1 cellular context compared by ENCODE assay signal in the genomic region with DNA sequence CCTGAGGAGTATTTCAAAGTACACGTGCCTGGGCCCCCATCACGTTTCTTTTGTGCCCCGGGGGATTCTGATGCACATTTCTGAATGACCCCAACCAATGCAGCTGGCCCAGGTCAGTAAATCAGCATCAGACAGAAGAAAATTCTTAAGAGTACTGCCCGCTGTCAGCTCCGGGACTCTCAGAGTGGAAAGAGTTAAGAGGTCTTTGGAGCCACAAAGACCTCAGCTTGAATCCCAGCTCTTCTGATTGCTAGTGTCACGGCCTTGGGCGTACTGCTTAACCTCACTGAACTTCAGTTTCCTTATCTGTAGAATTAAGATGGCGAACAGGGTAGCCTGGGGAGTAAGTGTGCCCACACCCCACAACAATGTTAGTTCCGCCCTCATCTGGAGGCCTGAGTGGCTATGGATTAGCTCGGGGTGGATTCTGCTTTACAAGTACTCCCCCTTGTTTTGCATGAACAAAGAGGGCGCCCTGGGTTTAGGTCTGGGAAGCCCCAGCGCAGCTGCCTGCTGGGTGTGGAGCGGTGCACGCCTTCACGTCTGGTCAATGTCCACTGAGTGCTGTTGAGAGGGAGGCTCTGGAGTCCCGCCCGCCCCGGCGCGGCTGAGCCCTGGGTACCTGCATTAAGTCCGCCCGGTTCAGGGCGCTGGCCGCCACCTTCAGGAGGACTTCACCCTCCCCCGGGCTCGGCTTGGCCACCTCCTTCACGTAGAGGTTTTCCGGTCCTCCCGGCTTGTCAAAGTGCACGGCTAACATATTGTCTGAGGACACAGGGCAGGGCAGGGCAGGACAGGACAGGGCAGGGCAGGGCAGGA.
TF ChIP-seq lines count a peak whose summit lies in the region.

No MANE protein-coding gene starts in this region.

TF ChIP-seq in HepG2, 621 proteins besides CTCF, POLR2A, EP300 and RAD21 (continued from another document and continues in another):
- peak; percentile 96 for TF ChIP-seq POGK (CRISPR knock-in tag; conservative IDR thresholded peaks at IDR 0.05)
- TF ChIP-seq, protein P1, sequence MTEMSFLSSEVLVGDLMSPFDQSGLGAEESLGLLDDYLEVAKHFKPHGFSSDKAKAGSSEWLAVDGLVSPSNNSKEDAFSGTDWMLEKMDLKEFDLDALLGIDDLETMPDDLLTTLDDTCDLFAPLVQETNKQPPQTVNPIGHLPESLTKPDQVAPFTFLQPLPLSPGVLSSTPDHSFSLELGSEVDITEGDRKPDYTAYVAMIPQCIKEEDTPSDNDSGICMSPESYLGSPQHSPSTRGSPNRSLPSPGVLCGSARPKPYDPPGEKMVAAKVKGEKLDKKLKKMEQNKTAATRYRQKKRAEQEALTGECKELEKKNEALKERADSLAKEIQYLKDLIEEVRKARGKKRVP (CRISPR knock-in tag; IDR thresholded peaks at IDR 0.05), result peak in 1 of 2 experiments; percentile 57; a peak in 2 of 4 replicates
- peak; percentile 96 for TF ChIP-seq ZC3H13 (CRISPR knock-in tag; IDR thresholded peaks at IDR 0.05)
- TF ChIP-seq, protein P2, sequence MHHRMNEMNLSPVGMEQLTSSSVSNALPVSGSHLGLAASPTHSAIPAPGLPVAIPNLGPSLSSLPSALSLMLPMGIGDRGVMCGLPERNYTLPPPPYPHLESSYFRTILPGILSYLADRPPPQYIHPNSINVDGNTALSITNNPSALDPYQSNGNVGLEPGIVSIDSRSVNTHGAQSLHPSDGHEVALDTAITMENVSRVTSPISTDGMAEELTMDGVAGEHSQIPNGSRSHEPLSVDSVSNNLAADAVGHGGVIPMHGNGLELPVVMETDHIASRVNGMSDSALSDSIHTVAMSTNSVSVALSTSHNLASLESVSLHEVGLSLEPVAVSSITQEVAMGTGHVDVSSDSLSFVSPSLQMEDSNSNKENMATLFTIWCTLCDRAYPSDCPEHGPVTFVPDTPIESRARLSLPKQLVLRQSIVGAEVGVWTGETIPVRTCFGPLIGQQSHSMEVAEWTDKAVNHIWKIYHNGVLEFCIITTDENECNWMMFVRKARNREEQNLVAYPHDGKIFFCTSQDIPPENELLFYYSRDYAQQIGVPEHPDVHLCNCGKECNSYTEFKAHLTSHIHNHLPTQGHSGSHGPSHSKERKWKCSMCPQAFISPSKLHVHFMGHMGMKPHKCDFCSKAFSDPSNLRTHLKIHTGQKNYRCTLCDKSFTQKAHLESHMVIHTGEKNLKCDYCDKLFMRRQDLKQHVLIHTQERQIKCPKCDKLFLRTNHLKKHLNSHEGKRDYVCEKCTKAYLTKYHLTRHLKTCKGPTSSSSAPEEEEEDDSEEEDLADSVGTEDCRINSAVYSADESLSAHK (CRISPR knock-in tag; IDR thresholded peaks at IDR 0.05; ENCODE audit: borderline replicate concordance), result no peak
- TF ChIP-seq TCF7L2 (IDR thresholded peaks at IDR 0.05; ENCODE audit: low read depth, low read length), result no peak
- TF ChIP-seq ZNF800 (CRISPR knock-in tag; IDR thresholded peaks at IDR 0.05), result peak; percentile 80
- peak; percentile 83; the same call in 1 of the 2 replicates for TF ChIP-seq TAF1 (CRISPR knock-in tag; IDR thresholded peaks at IDR 0.05)
- peak; percentile 47; the same call in 1 of the 2 replicates for TF ChIP-seq NR2F2 (IDR thresholded peaks at IDR 0.05; ENCODE audit: borderline replicate concordance, low read depth)
- TF ChIP-seq FOSL1 (CRISPR knock-in tag; IDR thresholded peaks at IDR 0.05; ENCODE audit: borderline replicate concordance), result no peak
- TF ChIP-seq SKIL (CRISPR knock-in tag; IDR thresholded peaks at IDR 0.05; ENCODE audit: borderline replicate concordance), result peak; percentile 79; the same call in 1 of the 2 replicates
- peak; percentile 85; the same call in 1 of the 2 replicates for TF ChIP-seq PHF8 (CRISPR knock-in tag; IDR thresholded peaks at IDR 0.05)
- no peak for TF ChIP-seq GPBP1L1 (CRISPR knock-in tag; IDR thresholded peaks at IDR 0.05)
- no peak for TF ChIP-seq DNMT3B (CRISPR knock-in tag; conservative IDR thresholded peaks at IDR 0.05)
- peak; percentile 29 for TF ChIP-seq JUN (CRISPR knock-in tag; IDR thresholded peaks at IDR 0.05)
- TF ChIP-seq ZNF335 (CRISPR knock-in tag; IDR thresholded peaks at IDR 0.05), result 0 out of 2 replicates have a peak, but pooled peaks have one; percentile 62
- no peak for TF ChIP-seq HIVEP1 (CRISPR knock-in tag; IDR thresholded peaks at IDR 0.05)
- TF ChIP-seq ZNF737 (CRISPR knock-in tag; IDR thresholded peaks at IDR 0.05; ENCODE audit: borderline replicate concordance), result 0 out of 2 replicates have a peak, but pooled peaks have one; percentile 13
- no peak; the same call in 1 of the 2 replicates for TF ChIP-seq ZNF703 (CRISPR knock-in tag; IDR thresholded peaks at IDR 0.05; ENCODE audit: borderline replicate concordance)
- peak; percentile 44; the same call in 1 of the 2 replicates for TF ChIP-seq ZNF12 (CRISPR knock-in tag; IDR thresholded peaks at IDR 0.05)
- peak; percentile 50; the same call in 1 of the 2 replicates for TF ChIP-seq FOXK1 (CRISPR knock-in tag; IDR thresholded peaks at IDR 0.05; ENCODE audit: borderline replicate concordance, low read depth)
- peak; percentile 65; the same call in 1 of the 2 replicates for TF ChIP-seq TFAP4 (IDR thresholded peaks at IDR 0.05; ENCODE audit: borderline replicate concordance, low read depth)
- peak; percentile 88 for TF ChIP-seq HNF4A (CRISPR knock-in tag; IDR thresholded peaks at IDR 0.05)
- TF ChIP-seq ZNF598 (CRISPR knock-in tag; IDR thresholded peaks at IDR 0.05; ENCODE audit: borderline replicate concordance), result peak; percentile 91
- TF ChIP-seq STAT6 (CRISPR knock-in tag; IDR thresholded peaks at IDR 0.05; ENCODE audit: borderline replicate concordance), result 0 out of 2 replicates have a peak, but pooled peaks have one; percentile 93
- TF ChIP-seq ZNF768 (CRISPR knock-in tag; IDR thresholded peaks at IDR 0.05), result peak; percentile 82; the same call in 1 of the 2 replicates
- TF ChIP-seq GATA4 (IDR thresholded peaks at IDR 0.05; ENCODE audit: borderline replicate concordance, low read depth), result 0 out of 2 replicates have a peak, but pooled peaks have one; percentile 7
- TF ChIP-seq, protein P3, sequence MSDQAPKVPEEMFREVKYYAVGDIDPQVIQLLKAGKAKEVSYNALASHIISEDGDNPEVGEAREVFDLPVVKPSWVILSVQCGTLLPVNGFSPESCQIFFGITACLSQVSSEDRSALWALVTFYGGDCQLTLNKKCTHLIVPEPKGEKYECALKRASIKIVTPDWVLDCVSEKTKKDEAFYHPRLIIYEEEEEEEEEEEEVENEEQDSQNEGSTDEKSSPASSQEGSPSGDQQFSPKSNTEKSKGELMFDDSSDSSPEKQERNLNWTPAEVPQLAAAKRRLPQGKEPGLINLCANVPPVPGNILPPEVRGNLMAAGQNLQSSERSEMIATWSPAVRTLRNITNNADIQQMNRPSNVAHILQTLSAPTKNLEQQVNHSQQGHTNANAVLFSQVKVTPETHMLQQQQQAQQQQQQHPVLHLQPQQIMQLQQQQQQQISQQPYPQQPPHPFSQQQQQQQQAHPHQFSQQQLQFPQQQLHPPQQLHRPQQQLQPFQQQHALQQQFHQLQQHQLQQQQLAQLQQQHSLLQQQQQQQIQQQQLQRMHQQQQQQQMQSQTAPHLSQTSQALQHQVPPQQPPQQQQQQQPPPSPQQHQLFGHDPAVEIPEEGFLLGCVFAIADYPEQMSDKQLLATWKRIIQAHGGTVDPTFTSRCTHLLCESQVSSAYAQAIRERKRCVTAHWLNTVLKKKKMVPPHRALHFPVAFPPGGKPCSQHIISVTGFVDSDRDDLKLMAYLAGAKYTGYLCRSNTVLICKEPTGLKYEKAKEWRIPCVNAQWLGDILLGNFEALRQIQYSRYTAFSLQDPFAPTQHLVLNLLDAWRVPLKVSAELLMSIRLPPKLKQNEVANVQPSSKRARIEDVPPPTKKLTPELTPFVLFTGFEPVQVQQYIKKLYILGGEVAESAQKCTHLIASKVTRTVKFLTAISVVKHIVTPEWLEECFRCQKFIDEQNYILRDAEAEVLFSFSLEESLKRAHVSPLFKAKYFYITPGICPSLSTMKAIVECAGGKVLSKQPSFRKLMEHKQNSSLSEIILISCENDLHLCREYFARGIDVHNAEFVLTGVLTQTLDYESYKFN (CRISPR knock-in tag; conservative IDR thresholded peaks at IDR 0.05), result peak; percentile 80
- peak; percentile 85 for TF ChIP-seq ZNF792 (CRISPR knock-in tag; IDR thresholded peaks at IDR 0.05)
- TF ChIP-seq ARNT (IDR thresholded peaks at IDR 0.05), result no peak
- TF ChIP-seq BCL6 (CRISPR knock-in tag; IDR thresholded peaks at IDR 0.05), result peak; percentile 38; the same call in 1 of the 2 replicates
- peak; percentile 98 for TF ChIP-seq ZNF121 (CRISPR knock-in tag; IDR thresholded peaks at IDR 0.05)
- peak; percentile 61; the same call in 1 of the 2 replicates for TF ChIP-seq ZBTB8A (CRISPR knock-in tag; IDR thresholded peaks at IDR 0.05; ENCODE audit: borderline replicate concordance, low read depth)
- peak; percentile 82 for TF ChIP-seq AKAP8 (CRISPR knock-in tag; IDR thresholded peaks at IDR 0.05)
- TF ChIP-seq ZFP62 (CRISPR knock-in tag; IDR thresholded peaks at IDR 0.05), result no peak
- TF ChIP-seq CHD4 (IDR thresholded peaks at IDR 0.05; ENCODE audit: borderline replicate concordance, low read length), result no peak
- no peak for TF ChIP-seq ZBTB1 (CRISPR knock-in tag; IDR thresholded peaks at IDR 0.05; ENCODE audit: borderline replicate concordance)
- TF ChIP-seq ZNF660 (CRISPR knock-in tag; IDR thresholded peaks at IDR 0.05; ENCODE audit: borderline replicate concordance, low read depth), result no peak
- TF ChIP-seq ZNF530 (CRISPR knock-in tag; IDR thresholded peaks at IDR 0.05; ENCODE audit: low read depth), result 0 out of 2 replicates have a peak, but pooled peaks have one; percentile 55
